8 cellular contexts compared by ENCODE assay signal in the genomic region with DNA sequence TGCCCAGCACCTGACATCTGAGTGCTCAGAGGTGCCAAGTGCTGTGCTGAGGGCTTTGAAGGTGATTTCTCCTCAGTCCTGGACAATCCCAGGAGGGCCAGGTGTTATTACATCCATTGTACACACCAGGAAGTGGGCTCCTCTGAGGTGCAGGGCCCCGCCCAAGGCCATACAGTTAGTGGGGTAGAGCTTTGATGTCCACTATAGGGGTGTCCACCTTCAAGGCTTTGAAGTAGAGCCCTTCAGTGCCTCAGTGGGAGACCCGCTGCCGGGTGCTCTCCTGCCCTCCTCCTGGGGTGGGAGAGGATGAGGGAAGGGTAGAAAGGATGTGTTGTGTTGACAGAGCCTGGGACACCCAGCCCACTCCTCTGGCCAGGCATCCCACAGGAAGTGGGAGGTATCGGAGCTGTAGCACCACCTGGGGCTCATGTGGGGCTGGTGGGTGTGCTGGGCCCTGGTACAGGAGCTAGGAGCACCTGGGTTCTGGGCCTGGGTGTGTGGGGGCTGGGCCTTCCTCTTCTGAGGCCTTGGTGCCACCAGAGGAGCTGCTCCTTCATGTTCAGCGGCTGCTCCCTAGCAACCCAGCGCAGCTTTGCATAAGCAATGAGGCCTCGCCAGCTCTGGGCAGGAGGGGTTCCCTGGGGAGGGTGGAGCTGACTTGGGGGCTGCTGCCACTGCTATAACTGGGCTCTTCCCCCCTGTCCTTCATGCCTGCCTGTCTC. TPM values are rescaled to one million over a fixed set of nuclear protein-coding genes. Genes with fewer than 3 reads are reported as not detected.
DNase-seq lines count a peak whose midpoint lies in the region; ATAC-seq and TF ChIP-seq lines count a peak whose summit lies in the region.

No MANE protein-coding gene starts in this region.

- DNase-seq in DMS53 (lab: John Stamatoyannopoulos, UW) (peak; percentile 28), DMS53 treated with DMSO at 0.1 percent for 48 hours (lab: John Stamatoyannopoulos, UW; ENCODE audit: unreplicated experiment) (no peak), NT2/D1 (ENCODE audit: low read depth, low spot score) (no peak), spleen (peak; percentile 90)

- no peak overlapping the region for H3K4me3 Mint-ChIP-seq in dendritic cell treated with granulocyte-macrophage colony-stimulating factor and Interleukin-4, amounts not matched to agents 40 ng/mL and 50 ng/mL, for 4 days

- peak overlapping the region in 7 of 8 donors; percentile 35 to 97 (median 70) for H3K27ac ChIP-seq in spleen

- H3K27me3 ChIP-seq in NT2/D1 (ENCODE audit: insufficient read depth, insufficient read length): no peaks in the 10 kb centered on the region
- no peaks in the 10 kb centered on the region for H3K27me3 ChIP-seq in spleen (replicated peaks in 1 of 7)

- no peak for TF ChIP-seq POLR2A in spleen (IDR thresholded peaks at IDR 0.05)

- H3K4me1 ChIP-seq in NT2/D1 (ENCODE audit: insufficient read depth, insufficient read length): peaks cover 53% of the 10 kb centered on the region
- H3K4me1 ChIP-seq in spleen: peaks cover 79 to 100% (median 98%) of the 10 kb centered on the region in 6 donors

- H3K27me3 Mint-ChIP-seq in dendritic cell treated with granulocyte-macrophage colony-stimulating factor and Interleukin-4, amounts not matched to agents 40 ng/mL and 50 ng/mL, for 4 days: no peaks in the 10 kb centered on the region

- H3K4me1 Mint-ChIP-seq in dendritic cell treated with granulocyte-macrophage colony-stimulating factor and Interleukin-4, amounts not matched to agents 40 ng/mL and 50 ng/mL, for 4 days (ENCODE audit: low read depth): peaks cover 93% of the 10 kb centered on the region

- peak in 1 of 11 experiments; percentile 28 for TF ChIP-seq CTCF in spleen (IDR thresholded peaks at IDR 0.05 in 8 of 11, conservative IDR thresholded peaks at IDR 0.05 in 3 of 11)

- WGBS in spleen, 5 donors: 23 to 62% (median 40%) methylated on average over 6 to 7 of the region's 7 CpGs

- H3K9me3 Mint-ChIP-seq in dendritic cell treated with granulocyte-macrophage colony-stimulating factor and Interleukin-4, amounts not matched to agents 40 ng/mL and 50 ng/mL, for 4 days: no peaks in the 10 kb centered on the region

- no peak overlapping the region for H3K4me3 ChIP-seq in NT2/D1 (ENCODE audit: insufficient read length, low read depth)
- peak overlapping the region in 1 of 8 donors; percentile 31 for H3K4me3 ChIP-seq in spleen

- H3K9me3 ChIP-seq in NT2/D1 (ENCODE audit: insufficient read depth, low read length) (no peaks in the 10 kb centered on the region), spleen (no peaks in the 10 kb centered on the region)

- H3K36me3 ChIP-seq in NT2/D1 (ENCODE audit: insufficient read depth, insufficient read length, low read length): peaks cover 81% of the 10 kb centered on the region
- H3K36me3 ChIP-seq in spleen: peaks cover 0 to 100% (median 46%) of the 10 kb centered on the region in 6 donors

- peaks cover 96% of the 10 kb centered on the region for H3K36me3 Mint-ChIP-seq in dendritic cell treated with granulocyte-macrophage colony-stimulating factor and Interleukin-4, amounts not matched to agents 40 ng/mL and 50 ng/mL, for 4 days (ENCODE audit: low read depth)

- peak overlapping the region; percentile 16 for H3K27ac Mint-ChIP-seq in dendritic cell treated with granulocyte-macrophage colony-stimulating factor and Interleukin-4, amounts not matched to agents 40 ng/mL and 50 ng/mL, for 4 days

- ATAC-seq in GM21381 (IDR thresholded peaks at IDR 0.05; ENCODE audit: unreplicated experiment) (no peak), GM19463 (IDR thresholded peaks at IDR 0.05; ENCODE audit: unreplicated experiment) (no peak), HG02642 (IDR thresholded peaks at IDR 0.05; ENCODE audit: poor library complexity, unreplicated experiment) (no peak)

- H3K9ac ChIP-seq in NT2/D1 (ENCODE audit: insufficient read length, low read depth): peak overlapping the region; percentile 39

- intact Hi-C loops in dendritic cell treated with granulocyte-macrophage colony-stimulating factor and Interleukin-4, amounts not matched to agents 40 ng/mL and 50 ng/mL, for 4 days (cut with micrococcal nuclease): no loop called here
- intact Hi-C loops in spleen (cut with DNase I; ENCODE audit: low total_unique reads): no loop called here

RNA-seq across cellular contexts. Expression of gene LASP1, which starts 7.4 kb away (rescaled TPM):
- 100 to 1,000 TPM; 117 to 196 (median 154) TPM for total RNA-seq in spleen
- 10 to 100 TPM; 38.8 to 84.3 (median 45.6) TPM for polyA plus RNA-seq in spleen

RNA-seq across cellular contexts. Expression of gene RPL23, which starts 23.8 kb away (rescaled TPM):
- 1,000 to 10,000 TPM; 1,006 to 1,826 (median 1,444) TPM for total RNA-seq in spleen
- polyA plus RNA-seq in spleen: 1,000 to 10,000 TPM; 5,045 to 6,883 (median 6,622) TPM

RNA-seq across cellular contexts. Expression of gene CWC25, which starts 52.2 kb away (rescaled TPM):
- 10 to 100 TPM; 23.6 to 32.8 (median 28.3) TPM for total RNA-seq in spleen
- 10 to 100 TPM; 14.7 to 26.7 (median 25.1) TPM for polyA plus RNA-seq in spleen

Comparison
In these comparisons a context has a peak if more than half of its experiments do, and no peak if none do; other contexts are left out.
1. DNase-seq: peak in DMS53 (single experiment) and spleen (single experiment); none in DMS53 treated with DMSO at 0.1 percent for 48 hours (single experiment) and NT2/D1 (single experiment).